1 cellular context compared by ENCODE assay signal in the genomic region with DNA sequence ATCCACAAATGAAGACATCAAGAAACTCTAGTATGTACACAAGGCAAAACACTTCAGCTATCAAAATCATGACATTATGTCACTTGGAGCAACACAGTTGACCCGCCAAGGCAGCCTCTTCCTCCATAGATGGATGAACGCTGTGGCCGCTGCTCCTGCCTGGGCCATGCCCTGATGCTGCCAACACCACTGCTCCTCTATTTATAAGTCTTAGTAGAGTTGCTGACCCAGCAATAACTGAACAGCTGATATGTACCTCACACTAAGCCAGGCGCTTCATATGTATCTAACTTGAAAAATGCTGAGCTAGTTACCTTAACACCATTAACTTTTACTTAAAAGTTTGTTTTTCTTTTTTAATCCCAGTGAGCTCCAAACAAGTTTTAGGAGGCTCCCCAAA.
TF ChIP-seq lines count a peak whose summit lies in the region.

No MANE protein-coding gene starts in this region.

TF ChIP-seq in K562, 482 proteins besides CTCF, POLR2A, EP300 and RAD21 (continued from another document and continues in another):
- TF ChIP-seq, protein P1, sequence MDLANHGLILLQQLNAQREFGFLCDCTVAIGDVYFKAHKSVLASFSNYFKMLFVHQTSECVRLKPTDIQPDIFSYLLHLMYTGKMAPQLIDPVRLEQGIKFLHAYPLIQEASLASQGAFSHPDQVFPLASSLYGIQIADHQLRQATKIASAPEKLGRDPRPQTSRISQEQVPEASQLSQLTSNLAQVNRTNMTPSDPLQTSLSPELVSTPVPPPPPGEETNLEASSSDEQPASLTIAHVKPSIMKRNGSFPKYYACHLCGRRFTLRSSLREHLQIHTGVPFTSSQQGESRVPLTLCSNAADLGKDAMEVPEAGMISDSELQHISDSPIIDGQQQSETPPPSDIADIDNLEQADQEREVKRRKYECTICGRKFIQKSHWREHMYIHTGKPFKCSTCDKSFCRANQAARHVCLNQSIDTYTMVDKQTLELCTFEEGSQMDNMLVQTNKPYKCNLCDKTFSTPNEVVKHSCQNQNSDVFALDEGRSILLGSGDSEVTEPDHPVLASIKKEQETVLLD (IDR thresholded peaks at IDR 0.05) = no peak
- TF ChIP-seq ZKSCAN3 (CRISPR knock-in tag; IDR thresholded peaks at IDR 0.05) = no peak
- TF ChIP-seq ZNF263 (CRISPR knock-in tag; IDR thresholded peaks at IDR 0.05; ENCODE audit: borderline replicate concordance) = no peak
- no peak for TF ChIP-seq ZNF707 (CRISPR knock-in tag; conservative IDR thresholded peaks at IDR 0.05)
- TF ChIP-seq, protein P2, sequence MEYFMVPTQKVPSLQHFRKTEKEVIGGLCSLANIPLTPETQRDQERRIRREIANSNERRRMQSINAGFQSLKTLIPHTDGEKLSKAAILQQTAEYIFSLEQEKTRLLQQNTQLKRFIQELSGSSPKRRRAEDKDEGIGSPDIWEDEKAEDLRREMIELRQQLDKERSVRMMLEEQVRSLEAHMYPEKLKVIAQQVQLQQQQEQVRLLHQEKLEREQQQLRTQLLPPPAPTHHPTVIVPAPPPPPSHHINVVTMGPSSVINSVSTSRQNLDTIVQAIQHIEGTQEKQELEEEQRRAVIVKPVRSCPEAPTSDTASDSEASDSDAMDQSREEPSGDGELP (CRISPR knock-in tag; IDR thresholded peaks at IDR 0.05; ENCODE audit: borderline replicate concordance) = no peak
- no peak for TF ChIP-seq ZNF764 (CRISPR knock-in tag; IDR thresholded peaks at IDR 0.05; ENCODE audit: low read depth)
- TF ChIP-seq MAFF (IDR thresholded peaks at IDR 0.05; ENCODE audit: low read length) = peak; percentile 24
- TF ChIP-seq MXI1 (IDR thresholded peaks at IDR 0.05; ENCODE audit: low read depth, low read length) = no peak
- TF ChIP-seq, protein P3, sequence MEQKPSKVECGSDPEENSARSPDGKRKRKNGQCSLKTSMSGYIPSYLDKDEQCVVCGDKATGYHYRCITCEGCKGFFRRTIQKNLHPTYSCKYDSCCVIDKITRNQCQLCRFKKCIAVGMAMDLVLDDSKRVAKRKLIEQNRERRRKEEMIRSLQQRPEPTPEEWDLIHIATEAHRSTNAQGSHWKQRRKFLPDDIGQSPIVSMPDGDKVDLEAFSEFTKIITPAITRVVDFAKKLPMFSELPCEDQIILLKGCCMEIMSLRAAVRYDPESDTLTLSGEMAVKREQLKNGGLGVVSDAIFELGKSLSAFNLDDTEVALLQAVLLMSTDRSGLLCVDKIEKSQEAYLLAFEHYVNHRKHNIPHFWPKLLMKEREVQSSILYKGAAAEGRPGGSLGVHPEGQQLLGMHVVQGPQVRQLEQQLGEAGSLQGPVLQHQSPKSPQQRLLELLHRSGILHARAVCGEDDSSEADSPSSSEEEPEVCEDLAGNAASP (IDR thresholded peaks at IDR 0.05) = no peak
- peak; percentile 39 for TF ChIP-seq MAFG (tag; conservative IDR thresholded peaks at IDR 0.05)
- TF ChIP-seq, protein P4, sequence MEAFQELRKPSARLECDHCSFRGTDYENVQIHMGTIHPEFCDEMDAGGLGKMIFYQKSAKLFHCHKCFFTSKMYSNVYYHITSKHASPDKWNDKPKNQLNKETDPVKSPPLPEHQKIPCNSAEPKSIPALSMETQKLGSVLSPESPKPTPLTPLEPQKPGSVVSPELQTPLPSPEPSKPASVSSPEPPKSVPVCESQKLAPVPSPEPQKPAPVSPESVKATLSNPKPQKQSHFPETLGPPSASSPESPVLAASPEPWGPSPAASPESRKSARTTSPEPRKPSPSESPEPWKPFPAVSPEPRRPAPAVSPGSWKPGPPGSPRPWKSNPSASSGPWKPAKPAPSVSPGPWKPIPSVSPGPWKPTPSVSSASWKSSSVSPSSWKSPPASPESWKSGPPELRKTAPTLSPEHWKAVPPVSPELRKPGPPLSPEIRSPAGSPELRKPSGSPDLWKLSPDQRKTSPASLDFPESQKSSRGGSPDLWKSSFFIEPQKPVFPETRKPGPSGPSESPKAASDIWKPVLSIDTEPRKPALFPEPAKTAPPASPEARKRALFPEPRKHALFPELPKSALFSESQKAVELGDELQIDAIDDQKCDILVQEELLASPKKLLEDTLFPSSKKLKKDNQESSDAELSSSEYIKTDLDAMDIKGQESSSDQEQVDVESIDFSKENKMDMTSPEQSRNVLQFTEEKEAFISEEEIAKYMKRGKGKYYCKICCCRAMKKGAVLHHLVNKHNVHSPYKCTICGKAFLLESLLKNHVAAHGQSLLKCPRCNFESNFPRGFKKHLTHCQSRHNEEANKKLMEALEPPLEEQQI (IDR thresholded peaks at IDR 0.05) = no peak
- TF ChIP-seq NUFIP1 (IDR thresholded peaks at IDR 0.05; ENCODE audit: partially characterized antibody) = no peak
- no peak for TF ChIP-seq ZNF3 (CRISPR knock-in tag; IDR thresholded peaks at IDR 0.05)
- no peak for TF ChIP-seq NEUROD1 (IDR thresholded peaks at IDR 0.05; ENCODE audit: borderline replicate concordance, low read depth, low read length, partially characterized antibody)
- TF ChIP-seq SETDB1 (IDR thresholded peaks at IDR 0.05; ENCODE audit: low read length) = no peak
- TF ChIP-seq C11orf30 (IDR thresholded peaks at IDR 0.05; ENCODE audit: low read depth) = peak; percentile 55
- no peak for TF ChIP-seq CBFA2T3 (IDR thresholded peaks at IDR 0.05)
- no peak for TF ChIP-seq POLR3A (IDR thresholded peaks at IDR 0.05; ENCODE audit: borderline replicate concordance, extremely low read depth, insufficient read depth, insufficient read length)
- TF ChIP-seq JUN (IDR thresholded peaks at IDR 0.05; ENCODE audit: borderline replicate concordance, low read depth, low read length) = no peak
- no peak for TF ChIP-seq JUN (CRISPR knock-in tag; IDR thresholded peaks at IDR 0.05; ENCODE audit: borderline replicate concordance)
- no peak for TF ChIP-seq HNRNPH1 (optimal IDR thresholded peaks at IDR 0.05; ENCODE audit: low read depth, low read length)
- TF ChIP-seq, protein P5, sequence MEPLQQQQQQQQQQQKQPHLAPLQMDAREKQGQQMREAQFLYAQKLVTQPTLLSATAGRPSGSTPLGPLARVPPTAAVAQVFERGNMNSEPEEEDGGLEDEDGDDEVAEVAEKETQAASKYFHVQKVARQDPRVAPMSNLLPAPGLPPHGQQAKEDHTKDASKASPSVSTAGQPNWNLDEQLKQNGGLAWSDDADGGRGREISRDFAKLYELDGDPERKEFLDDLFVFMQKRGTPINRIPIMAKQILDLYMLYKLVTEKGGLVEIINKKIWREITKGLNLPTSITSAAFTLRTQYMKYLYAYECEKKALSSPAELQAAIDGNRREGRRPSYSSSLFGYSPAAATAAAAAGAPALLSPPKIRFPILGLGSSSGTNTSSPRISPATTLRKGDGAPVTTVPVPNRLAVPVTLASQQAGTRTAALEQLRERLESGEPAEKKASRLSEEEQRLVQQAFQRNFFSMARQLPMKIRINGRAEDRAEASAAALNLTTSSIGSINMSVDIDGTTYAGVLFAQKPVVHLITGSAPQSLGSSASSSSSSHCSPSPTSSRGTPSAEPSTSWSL (CRISPR knock-in tag; IDR thresholded peaks at IDR 0.05; ENCODE audit: borderline replicate concordance) = no peak
- TF ChIP-seq, protein P6, sequence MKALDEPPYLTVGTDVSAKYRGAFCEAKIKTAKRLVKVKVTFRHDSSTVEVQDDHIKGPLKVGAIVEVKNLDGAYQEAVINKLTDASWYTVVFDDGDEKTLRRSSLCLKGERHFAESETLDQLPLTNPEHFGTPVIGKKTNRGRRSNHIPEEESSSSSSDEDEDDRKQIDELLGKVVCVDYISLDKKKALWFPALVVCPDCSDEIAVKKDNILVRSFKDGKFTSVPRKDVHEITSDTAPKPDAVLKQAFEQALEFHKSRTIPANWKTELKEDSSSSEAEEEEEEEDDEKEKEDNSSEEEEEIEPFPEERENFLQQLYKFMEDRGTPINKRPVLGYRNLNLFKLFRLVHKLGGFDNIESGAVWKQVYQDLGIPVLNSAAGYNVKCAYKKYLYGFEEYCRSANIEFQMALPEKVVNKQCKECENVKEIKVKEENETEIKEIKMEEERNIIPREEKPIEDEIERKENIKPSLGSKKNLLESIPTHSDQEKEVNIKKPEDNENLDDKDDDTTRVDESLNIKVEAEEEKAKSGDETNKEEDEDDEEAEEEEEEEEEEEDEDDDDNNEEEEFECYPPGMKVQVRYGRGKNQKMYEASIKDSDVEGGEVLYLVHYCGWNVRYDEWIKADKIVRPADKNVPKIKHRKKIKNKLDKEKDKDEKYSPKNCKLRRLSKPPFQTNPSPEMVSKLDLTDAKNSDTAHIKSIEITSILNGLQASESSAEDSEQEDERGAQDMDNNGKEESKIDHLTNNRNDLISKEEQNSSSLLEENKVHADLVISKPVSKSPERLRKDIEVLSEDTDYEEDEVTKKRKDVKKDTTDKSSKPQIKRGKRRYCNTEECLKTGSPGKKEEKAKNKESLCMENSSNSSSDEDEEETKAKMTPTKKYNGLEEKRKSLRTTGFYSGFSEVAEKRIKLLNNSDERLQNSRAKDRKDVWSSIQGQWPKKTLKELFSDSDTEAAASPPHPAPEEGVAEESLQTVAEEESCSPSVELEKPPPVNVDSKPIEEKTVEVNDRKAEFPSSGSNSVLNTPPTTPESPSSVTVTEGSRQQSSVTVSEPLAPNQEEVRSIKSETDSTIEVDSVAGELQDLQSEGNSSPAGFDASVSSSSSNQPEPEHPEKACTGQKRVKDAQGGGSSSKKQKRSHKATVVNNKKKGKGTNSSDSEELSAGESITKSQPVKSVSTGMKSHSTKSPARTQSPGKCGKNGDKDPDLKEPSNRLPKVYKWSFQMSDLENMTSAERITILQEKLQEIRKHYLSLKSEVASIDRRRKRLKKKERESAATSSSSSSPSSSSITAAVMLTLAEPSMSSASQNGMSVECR (CRISPR knock-in tag; IDR thresholded peaks at IDR 0.05) = no peak
- no peak for TF ChIP-seq TBP (optimal IDR thresholded peaks at IDR 0.05; ENCODE audit: low read depth, low read length)
- TF ChIP-seq, protein P7, sequence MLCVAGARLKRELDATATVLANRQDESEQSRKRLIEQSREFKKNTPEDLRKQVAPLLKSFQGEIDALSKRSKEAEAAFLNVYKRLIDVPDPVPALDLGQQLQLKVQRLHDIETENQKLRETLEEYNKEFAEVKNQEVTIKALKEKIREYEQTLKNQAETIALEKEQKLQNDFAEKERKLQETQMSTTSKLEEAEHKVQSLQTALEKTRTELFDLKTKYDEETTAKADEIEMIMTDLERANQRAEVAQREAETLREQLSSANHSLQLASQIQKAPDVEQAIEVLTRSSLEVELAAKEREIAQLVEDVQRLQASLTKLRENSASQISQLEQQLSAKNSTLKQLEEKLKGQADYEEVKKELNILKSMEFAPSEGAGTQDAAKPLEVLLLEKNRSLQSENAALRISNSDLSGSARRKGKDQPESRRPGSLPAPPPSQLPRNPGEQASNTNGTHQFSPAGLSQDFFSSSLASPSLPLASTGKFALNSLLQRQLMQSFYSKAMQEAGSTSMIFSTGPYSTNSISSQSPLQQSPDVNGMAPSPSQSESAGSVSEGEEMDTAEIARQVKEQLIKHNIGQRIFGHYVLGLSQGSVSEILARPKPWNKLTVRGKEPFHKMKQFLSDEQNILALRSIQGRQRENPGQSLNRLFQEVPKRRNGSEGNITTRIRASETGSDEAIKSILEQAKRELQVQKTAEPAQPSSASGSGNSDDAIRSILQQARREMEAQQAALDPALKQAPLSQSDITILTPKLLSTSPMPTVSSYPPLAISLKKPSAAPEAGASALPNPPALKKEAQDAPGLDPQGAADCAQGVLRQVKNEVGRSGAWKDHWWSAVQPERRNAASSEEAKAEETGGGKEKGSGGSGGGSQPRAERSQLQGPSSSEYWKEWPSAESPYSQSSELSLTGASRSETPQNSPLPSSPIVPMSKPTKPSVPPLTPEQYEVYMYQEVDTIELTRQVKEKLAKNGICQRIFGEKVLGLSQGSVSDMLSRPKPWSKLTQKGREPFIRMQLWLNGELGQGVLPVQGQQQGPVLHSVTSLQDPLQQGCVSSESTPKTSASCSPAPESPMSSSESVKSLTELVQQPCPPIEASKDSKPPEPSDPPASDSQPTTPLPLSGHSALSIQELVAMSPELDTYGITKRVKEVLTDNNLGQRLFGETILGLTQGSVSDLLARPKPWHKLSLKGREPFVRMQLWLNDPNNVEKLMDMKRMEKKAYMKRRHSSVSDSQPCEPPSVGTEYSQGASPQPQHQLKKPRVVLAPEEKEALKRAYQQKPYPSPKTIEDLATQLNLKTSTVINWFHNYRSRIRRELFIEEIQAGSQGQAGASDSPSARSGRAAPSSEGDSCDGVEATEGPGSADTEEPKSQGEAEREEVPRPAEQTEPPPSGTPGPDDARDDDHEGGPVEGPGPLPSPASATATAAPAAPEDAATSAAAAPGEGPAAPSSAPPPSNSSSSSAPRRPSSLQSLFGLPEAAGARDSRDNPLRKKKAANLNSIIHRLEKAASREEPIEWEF (CRISPR knock-in tag; IDR thresholded peaks at IDR 0.05) = no peak
- no peak for TF ChIP-seq MEF2D (tag; conservative IDR thresholded peaks at IDR 0.05; ENCODE audit: low read depth)
- no peak for TF ChIP-seq ZNF507 (tag; conservative IDR thresholded peaks at IDR 0.05)
- TF ChIP-seq, protein P8, sequence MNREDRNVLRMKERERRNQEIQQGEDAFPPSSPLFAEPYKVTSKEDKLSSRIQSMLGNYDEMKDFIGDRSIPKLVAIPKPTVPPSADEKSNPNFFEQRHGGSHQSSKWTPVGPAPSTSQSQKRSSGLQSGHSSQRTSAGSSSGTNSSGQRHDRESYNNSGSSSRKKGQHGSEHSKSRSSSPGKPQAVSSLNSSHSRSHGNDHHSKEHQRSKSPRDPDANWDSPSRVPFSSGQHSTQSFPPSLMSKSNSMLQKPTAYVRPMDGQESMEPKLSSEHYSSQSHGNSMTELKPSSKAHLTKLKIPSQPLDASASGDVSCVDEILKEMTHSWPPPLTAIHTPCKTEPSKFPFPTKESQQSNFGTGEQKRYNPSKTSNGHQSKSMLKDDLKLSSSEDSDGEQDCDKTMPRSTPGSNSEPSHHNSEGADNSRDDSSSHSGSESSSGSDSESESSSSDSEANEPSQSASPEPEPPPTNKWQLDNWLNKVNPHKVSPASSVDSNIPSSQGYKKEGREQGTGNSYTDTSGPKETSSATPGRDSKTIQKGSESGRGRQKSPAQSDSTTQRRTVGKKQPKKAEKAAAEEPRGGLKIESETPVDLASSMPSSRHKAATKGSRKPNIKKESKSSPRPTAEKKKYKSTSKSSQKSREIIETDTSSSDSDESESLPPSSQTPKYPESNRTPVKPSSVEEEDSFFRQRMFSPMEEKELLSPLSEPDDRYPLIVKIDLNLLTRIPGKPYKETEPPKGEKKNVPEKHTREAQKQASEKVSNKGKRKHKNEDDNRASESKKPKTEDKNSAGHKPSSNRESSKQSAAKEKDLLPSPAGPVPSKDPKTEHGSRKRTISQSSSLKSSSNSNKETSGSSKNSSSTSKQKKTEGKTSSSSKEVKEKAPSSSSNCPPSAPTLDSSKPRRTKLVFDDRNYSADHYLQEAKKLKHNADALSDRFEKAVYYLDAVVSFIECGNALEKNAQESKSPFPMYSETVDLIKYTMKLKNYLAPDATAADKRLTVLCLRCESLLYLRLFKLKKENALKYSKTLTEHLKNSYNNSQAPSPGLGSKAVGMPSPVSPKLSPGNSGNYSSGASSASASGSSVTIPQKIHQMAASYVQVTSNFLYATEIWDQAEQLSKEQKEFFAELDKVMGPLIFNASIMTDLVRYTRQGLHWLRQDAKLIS (CRISPR knock-in tag; IDR thresholded peaks at IDR 0.05) = no peak
- no peak for TF ChIP-seq SRF (CRISPR knock-in tag; IDR thresholded peaks at IDR 0.05)
- TF ChIP-seq PRPF4 (IDR thresholded peaks at IDR 0.05; ENCODE audit: insufficient read depth, low read depth, low read length, poor library complexity, severe bottlenecking) = no peak
- TF ChIP-seq GTF2E2 (tag; IDR thresholded peaks at IDR 0.05) = no peak
- no peak for TF ChIP-seq CEBPG (CRISPR knock-in tag; IDR thresholded peaks at IDR 0.05)
- TF ChIP-seq CEBPG (tag; conservative IDR thresholded peaks at IDR 0.05 in 1 of 2, IDR thresholded peaks at IDR 0.05 in 1 of 2) = no peak
- TF ChIP-seq RNF2 (IDR thresholded peaks at IDR 0.05) = no peak
- TF ChIP-seq TEAD1 (CRISPR knock-in tag; IDR thresholded peaks at IDR 0.05) = no peak
- TF ChIP-seq FOXP1 (CRISPR knock-in tag; IDR thresholded peaks at IDR 0.05) = no peak
